Comparison of ENCODE assay signal across 1 cellular context in the genomic region with DNA sequence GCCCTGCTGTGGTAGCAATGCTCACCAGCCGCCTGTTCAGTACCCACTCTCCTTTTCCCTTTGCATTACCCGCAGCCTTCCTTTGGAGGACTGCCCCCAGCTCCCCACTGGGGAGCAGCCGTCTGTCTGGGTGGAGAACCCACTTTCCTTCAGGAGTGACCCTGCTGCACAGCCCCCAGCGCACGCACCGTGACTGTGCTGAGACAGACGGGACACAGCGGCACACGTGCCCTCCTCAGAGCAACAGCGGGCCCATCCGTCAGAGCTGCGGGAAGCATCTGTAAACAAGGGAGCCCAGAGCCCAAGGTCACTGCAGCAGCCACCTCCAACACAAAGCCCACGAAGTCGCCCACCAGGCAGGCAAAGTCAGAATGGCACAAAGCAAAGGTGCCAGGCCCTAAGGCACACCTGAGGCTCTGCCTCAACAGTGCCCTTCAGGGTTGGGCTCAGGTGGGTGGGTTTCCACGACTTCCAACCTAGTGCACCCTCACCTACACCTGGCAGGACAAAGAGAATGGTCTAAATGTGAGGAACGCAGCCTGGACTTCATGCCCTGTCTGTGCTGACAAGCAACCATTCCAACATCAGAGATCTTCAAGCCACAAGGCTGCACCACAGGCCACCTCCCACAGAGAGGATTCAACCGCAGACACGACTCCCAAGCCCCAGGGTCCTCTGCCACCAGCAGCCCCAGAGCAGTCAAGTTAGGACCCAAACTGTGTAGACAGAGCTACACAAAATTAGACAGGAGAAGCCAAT.
TF ChIP-seq lines count a peak whose summit lies in the region.

No MANE protein-coding gene starts in this region.

TF ChIP-seq in HepG2, 621 proteins besides CTCF, POLR2A, EP300 and RAD21 (continued from another document and continues in another):
- TF ChIP-seq GATAD1 (CRISPR knock-in tag; IDR thresholded peaks at IDR 0.05): peak; percentile 67
- TF ChIP-seq ZNF709 (CRISPR knock-in tag; IDR thresholded peaks at IDR 0.05): no peak
- TF ChIP-seq KDM3A (CRISPR knock-in tag; IDR thresholded peaks at IDR 0.05; ENCODE audit: low read depth): peak; percentile 77; the same call in 1 of the 2 replicates
- TF ChIP-seq NFE2L1 (CRISPR knock-in tag; IDR thresholded peaks at IDR 0.05; ENCODE audit: borderline replicate concordance): peak; percentile 72; the same call in 1 of the 2 replicates
- no peak for TF ChIP-seq ZSCAN29 (CRISPR knock-in tag; conservative IDR thresholded peaks at IDR 0.05)
- TF ChIP-seq SMAD9 (CRISPR knock-in tag; IDR thresholded peaks at IDR 0.05): no peak
- TF ChIP-seq ZNF12 (CRISPR knock-in tag; IDR thresholded peaks at IDR 0.05): peak; percentile 69
- no peak for TF ChIP-seq KMT2B (CRISPR knock-in tag; IDR thresholded peaks at IDR 0.05)
- TF ChIP-seq BATF2 (CRISPR knock-in tag; IDR thresholded peaks at IDR 0.05): no peak
- TF ChIP-seq, protein P1, sequence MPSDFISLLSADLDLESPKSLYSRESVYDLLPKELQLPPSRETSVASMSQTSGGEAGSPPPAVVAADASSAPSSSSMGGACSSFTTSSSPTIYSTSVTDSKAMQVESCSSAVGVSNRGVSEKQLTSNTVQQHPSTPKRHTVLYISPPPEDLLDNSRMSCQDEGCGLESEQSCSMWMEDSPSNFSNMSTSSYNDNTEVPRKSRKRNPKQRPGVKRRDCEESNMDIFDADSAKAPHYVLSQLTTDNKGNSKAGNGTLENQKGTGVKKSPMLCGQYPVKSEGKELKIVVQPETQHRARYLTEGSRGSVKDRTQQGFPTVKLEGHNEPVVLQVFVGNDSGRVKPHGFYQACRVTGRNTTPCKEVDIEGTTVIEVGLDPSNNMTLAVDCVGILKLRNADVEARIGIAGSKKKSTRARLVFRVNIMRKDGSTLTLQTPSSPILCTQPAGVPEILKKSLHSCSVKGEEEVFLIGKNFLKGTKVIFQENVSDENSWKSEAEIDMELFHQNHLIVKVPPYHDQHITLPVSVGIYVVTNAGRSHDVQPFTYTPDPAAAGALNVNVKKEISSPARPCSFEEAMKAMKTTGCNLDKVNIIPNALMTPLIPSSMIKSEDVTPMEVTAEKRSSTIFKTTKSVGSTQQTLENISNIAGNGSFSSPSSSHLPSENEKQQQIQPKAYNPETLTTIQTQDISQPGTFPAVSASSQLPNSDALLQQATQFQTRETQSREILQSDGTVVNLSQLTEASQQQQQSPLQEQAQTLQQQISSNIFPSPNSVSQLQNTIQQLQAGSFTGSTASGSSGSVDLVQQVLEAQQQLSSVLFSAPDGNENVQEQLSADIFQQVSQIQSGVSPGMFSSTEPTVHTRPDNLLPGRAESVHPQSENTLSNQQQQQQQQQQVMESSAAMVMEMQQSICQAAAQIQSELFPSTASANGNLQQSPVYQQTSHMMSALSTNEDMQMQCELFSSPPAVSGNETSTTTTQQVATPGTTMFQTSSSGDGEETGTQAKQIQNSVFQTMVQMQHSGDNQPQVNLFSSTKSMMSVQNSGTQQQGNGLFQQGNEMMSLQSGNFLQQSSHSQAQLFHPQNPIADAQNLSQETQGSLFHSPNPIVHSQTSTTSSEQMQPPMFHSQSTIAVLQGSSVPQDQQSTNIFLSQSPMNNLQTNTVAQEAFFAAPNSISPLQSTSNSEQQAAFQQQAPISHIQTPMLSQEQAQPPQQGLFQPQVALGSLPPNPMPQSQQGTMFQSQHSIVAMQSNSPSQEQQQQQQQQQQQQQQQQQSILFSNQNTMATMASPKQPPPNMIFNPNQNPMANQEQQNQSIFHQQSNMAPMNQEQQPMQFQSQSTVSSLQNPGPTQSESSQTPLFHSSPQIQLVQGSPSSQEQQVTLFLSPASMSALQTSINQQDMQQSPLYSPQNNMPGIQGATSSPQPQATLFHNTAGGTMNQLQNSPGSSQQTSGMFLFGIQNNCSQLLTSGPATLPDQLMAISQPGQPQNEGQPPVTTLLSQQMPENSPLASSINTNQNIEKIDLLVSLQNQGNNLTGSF (CRISPR knock-in tag; IDR thresholded peaks at IDR 0.05): no peak
- no peak for TF ChIP-seq ZNF549 (CRISPR knock-in tag; IDR thresholded peaks at IDR 0.05)
- no peak for TF ChIP-seq ZNF484 (CRISPR knock-in tag; IDR thresholded peaks at IDR 0.05; ENCODE audit: borderline replicate concordance, low read depth)
- TF ChIP-seq ZNF17 (CRISPR knock-in tag; IDR thresholded peaks at IDR 0.05): no peak
- TF ChIP-seq HOXA3 (CRISPR knock-in tag; IDR thresholded peaks at IDR 0.05): peak; percentile 84
- TF ChIP-seq NFATC3 (CRISPR knock-in tag; IDR thresholded peaks at IDR 0.05): no peak
- TF ChIP-seq NRL (CRISPR knock-in tag; IDR thresholded peaks at IDR 0.05; ENCODE audit: borderline replicate concordance): peak; percentile 95
- TF ChIP-seq HMGA1 (CRISPR knock-in tag; conservative IDR thresholded peaks at IDR 0.05): no peak
- peak; percentile 46 for TF ChIP-seq ZNF781 (CRISPR knock-in tag; IDR thresholded peaks at IDR 0.05; ENCODE audit: borderline replicate concordance, not compliant biosample characterization)
- peak; percentile 86 for TF ChIP-seq KDM1A (CRISPR knock-in tag; IDR thresholded peaks at IDR 0.05)
- TF ChIP-seq NCOR1 (IDR thresholded peaks at IDR 0.05; ENCODE audit: borderline replicate concordance, low read length): no peak
- no peak for TF ChIP-seq ZNF644 (CRISPR knock-in tag; IDR thresholded peaks at IDR 0.05; ENCODE audit: low read depth)
- TF ChIP-seq SIN3A (IDR thresholded peaks at IDR 0.05; ENCODE audit: borderline replicate concordance, low read depth, low read length): no peak; the same call in 1 of the 2 replicates
- no peak for TF ChIP-seq PAWR (CRISPR knock-in tag; IDR thresholded peaks at IDR 0.05; ENCODE audit: borderline replicate concordance)
- peak; percentile 69; the same call in 1 of the 2 replicates for TF ChIP-seq CBFB (CRISPR knock-in tag; IDR thresholded peaks at IDR 0.05)
- TF ChIP-seq HES4 (CRISPR knock-in tag; IDR thresholded peaks at IDR 0.05; ENCODE audit: borderline replicate concordance): no peak; the same call in 1 of the 2 replicates
- no peak for TF ChIP-seq ZNF569 (CRISPR knock-in tag; IDR thresholded peaks at IDR 0.05; ENCODE audit: borderline replicate concordance)
- TF ChIP-seq NFYB (CRISPR knock-in tag; IDR thresholded peaks at IDR 0.05): no peak
- TF ChIP-seq, protein P2, sequence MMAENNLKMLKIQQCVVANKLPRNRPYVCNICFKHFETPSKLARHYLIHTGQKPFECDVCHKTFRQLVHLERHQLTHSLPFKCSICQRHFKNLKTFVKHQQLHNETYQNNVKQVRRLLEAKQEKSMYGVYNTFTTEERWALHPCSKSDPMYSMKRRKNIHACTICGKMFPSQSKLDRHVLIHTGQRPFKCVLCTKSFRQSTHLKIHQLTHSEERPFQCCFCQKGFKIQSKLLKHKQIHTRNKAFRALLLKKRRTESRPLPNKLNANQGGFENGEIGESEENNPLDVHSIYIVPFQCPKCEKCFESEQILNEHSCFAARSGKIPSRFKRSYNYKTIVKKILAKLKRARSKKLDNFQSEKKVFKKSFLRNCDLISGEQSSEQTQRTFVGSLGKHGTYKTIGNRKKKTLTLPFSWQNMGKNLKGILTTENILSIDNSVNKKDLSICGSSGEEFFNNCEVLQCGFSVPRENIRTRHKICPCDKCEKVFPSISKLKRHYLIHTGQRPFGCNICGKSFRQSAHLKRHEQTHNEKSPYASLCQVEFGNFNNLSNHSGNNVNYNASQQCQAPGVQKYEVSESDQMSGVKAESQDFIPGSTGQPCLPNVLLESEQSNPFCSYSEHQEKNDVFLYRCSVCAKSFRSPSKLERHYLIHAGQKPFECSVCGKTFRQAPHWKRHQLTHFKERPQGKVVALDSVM (CRISPR knock-in tag; IDR thresholded peaks at IDR 0.05): no peak
- peak; percentile 54; the same call in 1 of the 2 replicates for TF ChIP-seq MIER3 (CRISPR knock-in tag; IDR thresholded peaks at IDR 0.05; ENCODE audit: borderline replicate concordance)
- TF ChIP-seq ARID2 (CRISPR knock-in tag; IDR thresholded peaks at IDR 0.05; ENCODE audit: borderline replicate concordance): no peak
- TF ChIP-seq ZFP36L1 (CRISPR knock-in tag; IDR thresholded peaks at IDR 0.05): no peak
- TF ChIP-seq, protein P3, sequence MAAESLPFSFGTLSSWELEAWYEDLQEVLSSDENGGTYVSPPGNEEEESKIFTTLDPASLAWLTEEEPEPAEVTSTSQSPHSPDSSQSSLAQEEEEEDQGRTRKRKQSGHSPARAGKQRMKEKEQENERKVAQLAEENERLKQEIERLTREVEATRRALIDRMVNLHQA (CRISPR knock-in tag; IDR thresholded peaks at IDR 0.05): no peak
- TF ChIP-seq, protein P4, sequence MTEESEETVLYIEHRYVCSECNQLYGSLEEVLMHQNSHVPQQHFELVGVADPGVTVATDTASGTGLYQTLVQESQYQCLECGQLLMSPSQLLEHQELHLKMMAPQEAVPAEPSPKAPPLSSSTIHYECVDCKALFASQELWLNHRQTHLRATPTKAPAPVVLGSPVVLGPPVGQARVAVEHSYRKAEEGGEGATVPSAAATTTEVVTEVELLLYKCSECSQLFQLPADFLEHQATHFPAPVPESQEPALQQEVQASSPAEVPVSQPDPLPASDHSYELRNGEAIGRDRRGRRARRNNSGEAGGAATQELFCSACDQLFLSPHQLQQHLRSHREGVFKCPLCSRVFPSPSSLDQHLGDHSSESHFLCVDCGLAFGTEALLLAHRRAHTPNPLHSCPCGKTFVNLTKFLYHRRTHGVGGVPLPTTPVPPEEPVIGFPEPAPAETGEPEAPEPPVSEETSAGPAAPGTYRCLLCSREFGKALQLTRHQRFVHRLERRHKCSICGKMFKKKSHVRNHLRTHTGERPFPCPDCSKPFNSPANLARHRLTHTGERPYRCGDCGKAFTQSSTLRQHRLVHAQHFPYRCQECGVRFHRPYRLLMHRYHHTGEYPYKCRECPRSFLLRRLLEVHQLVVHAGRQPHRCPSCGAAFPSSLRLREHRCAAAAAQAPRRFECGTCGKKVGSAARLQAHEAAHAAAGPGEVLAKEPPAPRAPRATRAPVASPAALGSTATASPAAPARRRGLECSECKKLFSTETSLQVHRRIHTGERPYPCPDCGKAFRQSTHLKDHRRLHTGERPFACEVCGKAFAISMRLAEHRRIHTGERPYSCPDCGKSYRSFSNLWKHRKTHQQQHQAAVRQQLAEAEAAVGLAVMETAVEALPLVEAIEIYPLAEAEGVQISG (CRISPR knock-in tag; IDR thresholded peaks at IDR 0.05): peak; percentile 78
- no peak for TF ChIP-seq SIX4 (CRISPR knock-in tag; IDR thresholded peaks at IDR 0.05)
- TF ChIP-seq KDM5A (IDR thresholded peaks at IDR 0.05; ENCODE audit: borderline replicate concordance, low read length): no peak
- no peak for TF ChIP-seq ZNF749 (CRISPR knock-in tag; IDR thresholded peaks at IDR 0.05; ENCODE audit: borderline replicate concordance)
- peak; percentile 69; the same call in 1 of the 2 replicates for TF ChIP-seq ZNF547 (CRISPR knock-in tag; IDR thresholded peaks at IDR 0.05)
- no peak for TF ChIP-seq ZNF101 (CRISPR knock-in tag; IDR thresholded peaks at IDR 0.05; ENCODE audit: borderline replicate concordance, low read depth)
- TF ChIP-seq RFXAP (CRISPR knock-in tag; IDR thresholded peaks at IDR 0.05; ENCODE audit: borderline replicate concordance): peak; percentile 82; the same call in 1 of the 2 replicates
- TF ChIP-seq ATF1 (CRISPR knock-in tag; IDR thresholded peaks at IDR 0.05): no peak
- no peak for TF ChIP-seq JUN (CRISPR knock-in tag; IDR thresholded peaks at IDR 0.05)
- TF ChIP-seq DNMT3B (CRISPR knock-in tag; conservative IDR thresholded peaks at IDR 0.05): no peak
- peak; percentile 57 for TF ChIP-seq MED8 (CRISPR knock-in tag; IDR thresholded peaks at IDR 0.05; ENCODE audit: insufficient replicate concordance)
- TF ChIP-seq ZNF576 (CRISPR knock-in tag; IDR thresholded peaks at IDR 0.05): 0 out of 2 replicates have a peak, but pooled peaks have one; percentile 32
- no peak for TF ChIP-seq PRPF4 (IDR thresholded peaks at IDR 0.05; ENCODE audit: low read depth, low read length, poor library complexity, severe bottlenecking)
- TF ChIP-seq SOX13 (IDR thresholded peaks at IDR 0.05): no peak
- TF ChIP-seq SOX13 (CRISPR knock-in tag; conservative IDR thresholded peaks at IDR 0.05 in 1 of 2, IDR thresholded peaks at IDR 0.05 in 1 of 2): peak in 1 of 2 experiments; percentile 65; a peak in 2 of 4 replicates
- TF ChIP-seq, protein P5, sequence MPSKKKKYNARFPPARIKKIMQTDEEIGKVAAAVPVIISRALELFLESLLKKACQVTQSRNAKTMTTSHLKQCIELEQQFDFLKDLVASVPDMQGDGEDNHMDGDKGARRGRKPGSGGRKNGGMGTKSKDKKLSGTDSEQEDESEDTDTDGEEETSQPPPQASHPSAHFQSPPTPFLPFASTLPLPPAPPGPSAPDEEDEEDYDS (CRISPR knock-in tag; IDR thresholded peaks at IDR 0.05): no peak; the same call in 1 of the 2 replicates
- TF ChIP-seq STAT6 (CRISPR knock-in tag; IDR thresholded peaks at IDR 0.05; ENCODE audit: borderline replicate concordance): no peak
- 0 out of 2 replicates have a peak, but pooled peaks have one; percentile 60 for TF ChIP-seq ZNF557 (CRISPR knock-in tag; IDR thresholded peaks at IDR 0.05)
- peak; percentile 78 for TF ChIP-seq ARNT2 (CRISPR knock-in tag; IDR thresholded peaks at IDR 0.05; ENCODE audit: low read depth)
- TF ChIP-seq ZSCAN21 (CRISPR knock-in tag; IDR thresholded peaks at IDR 0.05; ENCODE audit: borderline replicate concordance): peak; percentile 40; the same call in 1 of the 2 replicates
- peak; percentile 86 for TF ChIP-seq HNF4A (CRISPR knock-in tag; IDR thresholded peaks at IDR 0.05)
- TF ChIP-seq SIX1 (CRISPR knock-in tag; IDR thresholded peaks at IDR 0.05; ENCODE audit: borderline replicate concordance): no peak
- TF ChIP-seq JUND (CRISPR knock-in tag; IDR thresholded peaks at IDR 0.05): peak; percentile 45; the same call in 1 of the 2 replicates
